In genomic region chr10:24907956-24908355, GRCh38 we compare ENCODE assay signal across 2 cellular contexts.
TF ChIP-seq lines count a peak whose summit lies in the region.

No MANE protein-coding gene starts in this region.

TF ChIP-seq in IMR-90, 13 proteins besides CTCF, POLR2A, EP300 and RAD21:
- TF ChIP-seq MAZ (IDR thresholded peaks at IDR 0.05; ENCODE audit: borderline replicate concordance, low read depth, low read length) (no peak), NFE2L2 (IDR thresholded peaks at IDR 0.05; ENCODE audit: low read depth, low read length) (no peak), CHD1 (IDR thresholded peaks at IDR 0.05; ENCODE audit: low read depth, low read length) (no peak), MXI1 (IDR thresholded peaks at IDR 0.05; ENCODE audit: borderline replicate concordance, low read depth, low read length) (no peak), RCOR1 (IDR thresholded peaks at IDR 0.05; ENCODE audit: insufficient replicate concordance, low read length) (no peak), RFX5 (IDR thresholded peaks at IDR 0.05; ENCODE audit: low read depth, low read length) (no peak), ELK1 (IDR thresholded peaks at IDR 0.05; ENCODE audit: borderline replicate concordance, low read depth, low read length) (no peak), FOS (IDR thresholded peaks at IDR 0.05; ENCODE audit: low read depth, low read length) (no peak), MAFK (IDR thresholded peaks at IDR 0.05; ENCODE audit: low read depth, low read length) (no peak), USF2 (IDR thresholded peaks at IDR 0.05; ENCODE audit: low read depth, low read length) (no peak), BHLHE40 (IDR thresholded peaks at IDR 0.05; ENCODE audit: low read depth, low read length) (no peak), CEBPB (IDR thresholded peaks at IDR 0.05; ENCODE audit: low read depth, low read length) (no peak), SMC3 (IDR thresholded peaks at IDR 0.05; ENCODE audit: low read depth, low read length) (no peak)

TF ChIP-seq in K562, 482 proteins besides CTCF, POLR2A, EP300 and RAD21:
- no peak for TF ChIP-seq TEAD2 (tag; IDR thresholded peaks at IDR 0.05)
- TF ChIP-seq ZNF282 (CRISPR knock-in tag; IDR thresholded peaks at IDR 0.05) = no peak
- TF ChIP-seq TSHZ1 (CRISPR knock-in tag; IDR thresholded peaks at IDR 0.05) = no peak
- TF ChIP-seq PHB (CRISPR knock-in tag; IDR thresholded peaks at IDR 0.05) = no peak
- no peak for TF ChIP-seq ATF1 (CRISPR knock-in tag; IDR thresholded peaks at IDR 0.05)
- no peak for TF ChIP-seq ATF1 (tag; IDR thresholded peaks at IDR 0.05)
- no peak for TF ChIP-seq ZC3H11A (IDR thresholded peaks at IDR 0.05; ENCODE audit: low read depth, low read length)
- TF ChIP-seq TRIM24 (IDR thresholded peaks at IDR 0.05) = no peak
- no peak for TF ChIP-seq GATA2 (CRISPR knock-in tag; IDR thresholded peaks at IDR 0.05)
